Comparison of ENCODE assay signal across 8 cellular contexts in genomic region chr7:151992375-151992774, GRCh38. TPM values are rescaled to one million over a fixed set of nuclear protein-coding genes. Genes with fewer than 3 reads are reported as not detected.
DNase-seq lines count a peak whose midpoint lies in the region; ATAC-seq, FAIRE-seq and TF ChIP-seq lines count a peak whose summit lies in the region.

No MANE protein-coding gene starts in this region.

- H3K79me2 ChIP-seq in SK-N-SH (ENCODE audit: insufficient read depth) (no peaks in the 10 kb centered on the region), GM12878 (ENCODE audit: control insufficient read depth, insufficient read depth, low read length) (no peaks in the 10 kb centered on the region)

- intact Hi-C loops in GM12878 (cut with micrococcal nuclease; ENCODE audit: unreplicated experiment): no loop called here

- in situ Hi-C loops in GM12878 (cut with MboI): no loop called here

- H3K4me3 ChIP-seq in GM12864 (ENCODE audit: low read depth, low read length) (no peak overlapping the region), SK-N-SH (ENCODE audit: low read depth in 2 of 2, low read length in 1 of 2) (no peak overlapping the region), GM12878 (no peak overlapping the region)

- RAD21 ChIA-PET in GM12878 (lab: Charles Lee; ENCODE audit: unreplicated experiment): no interaction called here

- H2AFZ ChIP-seq in SK-N-SH (ENCODE audit: low read depth): no peak overlapping the region
- no peak overlapping the region for H2AFZ ChIP-seq in GM12878 (ENCODE audit: control insufficient read depth, low read depth, low read length)

- H3K27ac ChIP-seq in SK-N-SH (ENCODE audit: low read depth in 2 of 2, low read length in 1 of 2) (no peak overlapping the region), GM12878 (ENCODE audit: control insufficient read depth, insufficient read depth) (no peak overlapping the region)

- H3K36me3 ChIP-seq in SK-N-SH (replicated peaks in 1 of 2; ENCODE audit: control insufficient read depth in 1 of 2, insufficient read depth in 2 of 2, low read length in 1 of 2) (no peaks in the 10 kb centered on the region), GM12878 (ENCODE audit: control insufficient read depth in 2 of 2, insufficient read depth in 2 of 2, low read length in 1 of 2) (no peaks in the 10 kb centered on the region)

- no peaks in the 10 kb centered on the region for H3F3A ChIP-seq in SK-N-SH (replicated peaks; ENCODE audit: insufficient read depth)

- peak; percentile 66 for ATAC-seq in GM12878
- ATAC-seq in HG03139 (IDR thresholded peaks at IDR 0.05; ENCODE audit: unreplicated experiment): no peak

- DNase-seq in GM12864 (ENCODE audit: low read depth): no peak
- DNase-seq in Kasumi-1 (lab: John Stamatoyannopoulos, UW): peak; percentile 82 to 92
- peak; percentile 86 for DNase-seq in SK-N-SH
- DNase-seq in GM12878 (ENCODE audit: low read depth, low spot score): no peak
- DNase-seq in iris pigment epithelial cell (ENCODE audit: low read depth): peak; percentile 18
- DNase-seq in stimulated activated CD4-positive, alpha-beta T cell treated with anti-CD3 and anti-CD28 coated beads, Interleukin-4, amount 100 ng/mL, for 4 hours: peak; percentile 24 to 26
- no peak for DNase-seq in NCI-H187 treated with DMSO at 0.1 percent for 48 hours (lab: John Stamatoyannopoulos, UW)

- 0 out of 4 replicates have a peak, but pooled peaks of 1 of the 2 experiments have one; percentile 10 for TF ChIP-seq EP300 in SK-N-SH (IDR thresholded peaks at IDR 0.05; ENCODE audit: borderline replicate concordance in 1 of 2, low read depth in 1 of 2, low read length in 1 of 2)
- TF ChIP-seq EP300 in GM12878 (IDR thresholded peaks at IDR 0.05; ENCODE audit: borderline replicate concordance in 1 of 2, control insufficient read depth in 1 of 2, low read depth in 2 of 2, low read length in 2 of 2): no peak

- SMC1A ChIA-PET in GM12878 (lab: Charles Lee; ENCODE audit: uncharacterized antibody, unreplicated experiment): no interaction called here

- FAIRE-seq in GM12878 (lab: Jason Lieb, UNC): no peak

- TF ChIP-seq CTCF in GM12864 (IDR thresholded peaks at IDR 0.05; ENCODE audit: low read depth, low read length, missing control alignments): peak; percentile 15
- peak; percentile 19 for TF ChIP-seq CTCF in SK-N-SH (IDR thresholded peaks at IDR 0.05)
- TF ChIP-seq CTCF in GM12878 (IDR thresholded peaks at IDR 0.05 in 2 of 3, conservative IDR thresholded peaks at IDR 0.05 in 1 of 3; ENCODE audit: control insufficient read depth in 2 of 3, extremely low read depth in 1 of 3, insufficient read depth in 1 of 3, low read depth in 3 of 3, low read length in 3 of 3): peak in 2 of 3 experiments; percentile 13 to 21; a peak in 2 of 6 replicates

- H3K9me3 ChIP-seq in SK-N-SH (no peaks in the 10 kb centered on the region), GM12878 (replicated peaks; ENCODE audit: control insufficient read depth, insufficient read depth, low read length) (no peaks in the 10 kb centered on the region)

- H3K27me3 ChIP-seq in SK-N-SH (ENCODE audit: insufficient read depth): no peaks in the 10 kb centered on the region
- no peaks in the 10 kb centered on the region for H3K27me3 ChIP-seq in GM12878 (replicated peaks in 1 of 2; ENCODE audit: control insufficient read depth in 2 of 2, insufficient read depth in 2 of 2, low read length in 1 of 2)

- POLR2A ChIA-PET in SK-N-SH (lab: Yijun Ruan, JAX): no interaction called here
- POLR2A ChIA-PET in GM12878 (lab: Charles Lee): no interaction called here

- H3K9me2 ChIP-seq in SK-N-SH: no peaks in the 10 kb centered on the region

- 23% methylated on average over 12 of the region's 12 CpGs for WGBS in SK-N-SH (ENCODE audit: low lambda C conversion rate)
- 25% methylated on average over 9 of the region's 12 CpGs for WGBS in GM12878 (ENCODE audit: insufficient coverage, insufficient replicate concordance, low lambda C conversion rate, missing lambda C conversion rate)

- TF ChIP-seq POLR2A in GM12878 (IDR thresholded peaks at IDR 0.05; ENCODE audit: low read depth, low read length): no peak

- CTCF ChIA-PET in SK-N-SH (lab: Yijun Ruan, JAX) (interaction anchor here (0.5 to 1.7 kb wide), 9 partner anchors 9 to 238 kb away, joined by 3 to 5 read pairs (median 3); no protein-coding TSS in a partner anchor), GM12878 (lab: Yijun Ruan, JAX) (no interaction called here)

- no TSS peak for BruUV-seq in GM12878 (replicated peaks; lab: Mats Ljungman, UMichigan)

- H4K20me1 ChIP-seq in SK-N-SH (ENCODE audit: insufficient read depth): no peaks in the 10 kb centered on the region
- H4K20me1 ChIP-seq in GM12878 (ENCODE audit: control insufficient read depth, insufficient read depth): no peaks in the 10 kb centered on the region

- H3K9ac ChIP-seq in SK-N-SH: no peak overlapping the region
- H3K9ac ChIP-seq in GM12878 (ENCODE audit: control insufficient read depth, insufficient read depth, low read length): no peak overlapping the region

- TF ChIP-seq RAD21 in SK-N-SH (IDR thresholded peaks at IDR 0.05; ENCODE audit: low read length) (peak; percentile 75), GM12878 (IDR thresholded peaks at IDR 0.05; ENCODE audit: insufficient read depth, low read depth, low read length) (0 out of 2 replicates have a peak, but pooled peaks have one; percentile 8)

- H3K4me1 ChIP-seq in SK-N-SH (ENCODE audit: control insufficient read depth in 1 of 2, insufficient read depth in 2 of 2, low read depth in 1 of 2, low read length in 1 of 2): peaks cover 0 to 3% of the 10 kb centered on the region in 2 experiments; a peak in 2 of 4 replicates
- no peaks in the 10 kb centered on the region for H3K4me1 ChIP-seq in GM12878 (ENCODE audit: control insufficient read depth, insufficient read depth, low read length)

- H3K4me2 ChIP-seq in SK-N-SH: 0 out of 2 replicates have a peak overlapping the region, but pooled peaks have one; percentile 22
- no peak overlapping the region for H3K4me2 ChIP-seq in GM12878 (ENCODE audit: control insufficient read depth, insufficient read depth)

TF ChIP-seq in SK-N-SH, 30 proteins besides CTCF, POLR2A, EP300 and RAD21 (continues in another document):
- no peak for TF ChIP-seq USF2 (IDR thresholded peaks at IDR 0.05; ENCODE audit: borderline replicate concordance, low read depth, low read length)

TF ChIP-seq in GM12878, 131 proteins besides CTCF, POLR2A, EP300 and RAD21 (continues in another document):
- TF ChIP-seq SUPT20H (IDR thresholded peaks at IDR 0.05; ENCODE audit: borderline replicate concordance, control insufficient read depth, low read depth, low read length): no peak
- TF ChIP-seq ATF2 (IDR thresholded peaks at IDR 0.05; ENCODE audit: low read length): no peak
- TF ChIP-seq SREBF2 (IDR thresholded peaks at IDR 0.05; ENCODE audit: low read length): no peak
- no peak for TF ChIP-seq GABPA (IDR thresholded peaks at IDR 0.05; ENCODE audit: low read depth)

RNA-seq across cellular contexts. Expression of gene GALNT11, which starts 33.1 kb away (rescaled TPM):
- polyA plus RNA-seq in SK-N-SH (2012; rRNA removed) (70.0 and 84.7 TPM in 2 replicates), GM12878 (2011; rRNA removed) (3.2 and 4.2 TPM in 2 replicates), GM12878 (2014; fragmentation: Illumina TruSeq; extraction: Trizol) (9.5 and 16.6 TPM in 2 replicates), GM12878 (2014; fragmentation: Nextera tagmentation; extraction: Ambion mirVana) (1 to 10 TPM; 2.0 to 3.1 TPM), GM12878 (2014; rRNA removed) (5.6 and 5.9 TPM in 2 replicates), GM12878 (2016; fragmentation: Nextera tagmentation; extraction: Ambion mirVana) (1 to 10 TPM; 9.0 to 9.2 TPM)
- 85.2 and 89.3 TPM in 2 replicates for polyA plus RNA-seq in SK-N-SH (2012; cell fraction: cytosol; rRNA removed)
- 41.4 and 61.5 TPM in 2 replicates for polyA plus RNA-seq in SK-N-SH (2012; cell fraction: nucleus; rRNA removed)
- total RNA-seq in GM12878 (2013; cell fraction: nucleolus; rRNA removed): 7.2 and 7.5 TPM in 2 replicates
- total RNA-seq in GM12878 (2014; rRNA removed) (6.8 and 9.3 TPM in 2 replicates), GM12878 (2014; rRNA removed; fragmentation: Illumina TruSeq; extraction: Trizol) (7.2 and 7.9 TPM in 2 replicates), GM12878 (2021) (6.0 TPM in 2 replicates)
- polyA plus RNA-seq in GM12878 (2011; ENCODE audit: low read depth): 4.7 TPM
- polyA plus RNA-seq in GM12878 (2011; cell fraction: cytosol; rRNA removed): 2.0 and 2.5 TPM in 2 replicates
- 2.2 and 2.5 TPM in 2 replicates for polyA plus RNA-seq in GM12878 (2011; cell fraction: nucleus; rRNA removed)
- 8.4 and 8.6 TPM in 2 replicates for polyA plus RNA-seq in GM12878 (2012)
- polyA minus RNA-seq in GM12878 (2011; rRNA and poly(A)+ RNA removed): 1.2 TPM in 2 replicates
- polyA minus RNA-seq in GM12878 (2011; cell fraction: cytosol; rRNA and poly(A)+ RNA removed): not detected in 2 replicates
- polyA minus RNA-seq in GM12878 (2011; cell fraction: nucleus; rRNA and poly(A)+ RNA removed): 1.2 and 1.9 TPM in 2 replicates

RNA-seq across cellular contexts. Expression of gene GALNTL5, which starts 36.1 kb away (rescaled TPM):
- polyA plus RNA-seq in SK-N-SH (2012; rRNA removed) (not detected in 2 replicates), GM12878 (2011; rRNA removed) (not detected in 2 replicates), GM12878 (2014; fragmentation: Illumina TruSeq; extraction: Trizol) (not detected in 2 replicates), GM12878 (2014; fragmentation: Nextera tagmentation; extraction: Ambion mirVana) (not detected), GM12878 (2014; rRNA removed) (not detected in 2 replicates), GM12878 (2016; fragmentation: Nextera tagmentation; extraction: Ambion mirVana) (not detected)
- not detected in 2 replicates for polyA plus RNA-seq in SK-N-SH (2012; cell fraction: cytosol; rRNA removed)
- not detected in 2 replicates for polyA plus RNA-seq in SK-N-SH (2012; cell fraction: nucleus; rRNA removed)
- total RNA-seq in GM12878 (2013; cell fraction: nucleolus; rRNA removed): not detected in 2 replicates
- total RNA-seq in GM12878 (2014; rRNA removed) (not detected in 2 replicates), GM12878 (2014; rRNA removed; fragmentation: Illumina TruSeq; extraction: Trizol) (not detected in 2 replicates), GM12878 (2021) (not detected in 2 replicates)
- polyA plus RNA-seq in GM12878 (2011; ENCODE audit: low read depth): not detected
- polyA plus RNA-seq in GM12878 (2011; cell fraction: cytosol; rRNA removed): not detected in 2 replicates
- polyA plus RNA-seq in GM12878 (2011; cell fraction: nucleus; rRNA removed): not detected in 2 replicates
- polyA plus RNA-seq in GM12878 (2012): not detected in 2 replicates
- not detected in 2 replicates for polyA minus RNA-seq in GM12878 (2011; rRNA and poly(A)+ RNA removed)
- polyA minus RNA-seq in GM12878 (2011; cell fraction: cytosol; rRNA and poly(A)+ RNA removed): not detected in 2 replicates
- not detected in 2 replicates for polyA minus RNA-seq in GM12878 (2011; cell fraction: nucleus; rRNA and poly(A)+ RNA removed)

Comparison
In these comparisons a context has a peak if more than half of its experiments do, and no peak if none do; other contexts are left out.
1. DNase-seq: peak in Kasumi-1 (2 of 2), SK-N-SH (single experiment), iris pigment epithelial cell (single experiment) and stimulated activated CD4-positive, alpha-beta T cell treated with anti-CD3 and anti-CD28 coated beads, Interleukin-4, amount 100 ng/mL, for 4 hours (2 of 2); none in GM12864 (single experiment), GM12878 (single experiment) and NCI-H187 treated with DMSO at 0.1 percent for 48 hours (single experiment).
2. Peak in every context shown above with its lines, with median percentiles within 50 percentile points of each other: CTCF ChIP-seq.